8 cellular contexts compared by ENCODE assay signal in the genomic region with DNA sequence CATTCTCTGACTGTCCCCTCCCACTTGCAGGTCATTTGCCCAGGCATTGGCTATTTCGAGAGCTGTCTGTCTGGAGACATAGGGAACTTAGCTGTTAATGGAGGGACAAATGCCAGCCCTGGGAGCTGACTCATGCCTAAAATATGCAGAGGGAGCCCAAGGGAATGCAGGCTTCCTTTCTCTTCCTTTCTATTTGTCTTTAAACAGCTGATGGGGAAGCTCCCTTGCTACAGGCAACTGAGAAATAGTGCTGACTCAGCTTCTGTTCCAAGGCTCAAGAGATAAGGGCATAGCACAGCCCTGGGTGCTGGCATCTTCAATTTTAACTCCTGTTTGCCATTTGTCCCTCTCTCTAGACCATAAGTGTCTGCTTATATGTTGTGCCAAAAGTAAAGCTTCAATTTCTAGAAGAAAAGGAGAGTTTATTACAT.
DNase-seq lines count a peak whose midpoint lies in the region; ATAC-seq and TF ChIP-seq lines count a peak whose summit lies in the region.

No MANE protein-coding gene starts in this region.

- H3K27me3 ChIP-seq in left lung (no peaks in the 10 kb centered on the region), upper lobe of right lung (no peaks in the 10 kb centered on the region)

- no peak overlapping the region for H3K27ac ChIP-seq in coronary artery
- no peak overlapping the region for H3K27ac ChIP-seq in left lung
- no peak overlapping the region for H3K27ac ChIP-seq in upper lobe of right lung

- peak; percentile 78 for DNase-seq in DMS153 treated with DMSO at 0.1 percent for 48 hours (lab: John Stamatoyannopoulos, UW; ENCODE audit: unreplicated experiment)
- peak; percentile 12 for DNase-seq in NCI-H2171 (lab: John Stamatoyannopoulos, UW)
- DNase-seq in coronary artery (ENCODE audit: low spot score) = peak; percentile 76
- peak; percentile 33 to 75 for DNase-seq in left lung
- DNase-seq in upper lobe of right lung = no peak
- no peak for DNase-seq in GM19240 (ENCODE audit: insufficient read length, low spot score)
- no peak for DNase-seq in NCI-H128 (lab: John Stamatoyannopoulos, UW; ENCODE audit: unreplicated experiment)

- intact Hi-C loops in left lung (cut with DNase I) (loop anchor here in 1 of 2 donors (5.0 to 10.0 kb wide), 2 partner anchors 37 to 445 kb away; no protein-coding TSS in a partner anchor), upper lobe of right lung (cut with DNase I) (no loop called here)

- no peak for TF ChIP-seq CTCF in coronary artery (IDR thresholded peaks at IDR 0.05)
- TF ChIP-seq CTCF in left lung (IDR thresholded peaks at IDR 0.05) = no peak
- TF ChIP-seq CTCF in upper lobe of right lung (IDR thresholded peaks at IDR 0.05) = no peak

- H3K9me3 ChIP-seq in left lung (no peaks in the 10 kb centered on the region), upper lobe of right lung (no peaks in the 10 kb centered on the region)

- H3K36me3 ChIP-seq in left lung (no peaks in the 10 kb centered on the region), upper lobe of right lung (no peaks in the 10 kb centered on the region)

- ATAC-seq in left lung (peak; percentile 92), upper lobe of right lung (peak; percentile 91), HG02610 (IDR thresholded peaks at IDR 0.05; ENCODE audit: unreplicated experiment) (no peak)

- H3K4me3 ChIP-seq in coronary artery = peak overlapping the region; percentile 10
- no peak overlapping the region for H3K4me3 ChIP-seq in left lung
- H3K4me3 ChIP-seq in upper lobe of right lung = no peak overlapping the region

- peaks cover 10 to 11% of the 10 kb centered on the region in 2 donors for H3K4me1 ChIP-seq in left lung
- peaks cover 7% of the 10 kb centered on the region for H3K4me1 ChIP-seq in upper lobe of right lung

Comparison
In these comparisons a context has a peak if more than half of its experiments do, and no peak if none do; other contexts are left out.
1. DNase-seq: peak in DMS153 treated with DMSO at 0.1 percent for 48 hours (single experiment), NCI-H2171 (single experiment), coronary artery (single experiment) and left lung (2 of 2); none in upper lobe of right lung (single experiment), GM19240 (single experiment) and NCI-H128 (single experiment).